Comparison of ENCODE assay signal across 35 cellular contexts in genomic region chrX:153446636-153446936, GRCh38. TPM values are rescaled to one million over a fixed set of nuclear protein-coding genes. Genes with fewer than 3 reads are reported as not detected.
"Had no signal": no experiment of that assay in that cellular context is flagged by ENCODE, and none has a peak within 500 bp of the region (broad histone marks: within the 10 kb centered on the region; RNA-seq: fewer than 3 reads in every experiment).

No MANE protein-coding gene starts in this region.

- H3K4me1 Mint-ChIP-seq: immature natural killer cell, mesothelial cell of epicardium, naive B cell had no signal

- H3K27ac Mint-ChIP-seq: mesothelial cell of epicardium had no signal

- H3K27me3 ChIP-seq: colonic mucosa, esophagus squamous epithelium, gastrocnemius medialis had no signal

- H3K36me3 ChIP-seq: colonic mucosa, gastrocnemius medialis, left ventricle myocardium inferior had no signal

- H3K4me3 Mint-ChIP-seq: immature natural killer cell, mesothelial cell of epicardium, naive B cell had no signal

- FAIRE-seq: endothelial cell of umbilical vein, kidney had no signal

- H3K27ac ChIP-seq: colonic mucosa, dorsolateral prefrontal cortex, esophagus squamous epithelium, gastrocnemius medialis, heart right ventricle, left ventricle myocardium inferior, lower lobe of right lung had no signal

- H3K36me3 Mint-ChIP-seq: immature natural killer cell had no signal

- H3K4me1 ChIP-seq: colonic mucosa, gastrocnemius medialis, heart right ventricle, left ventricle myocardium inferior, lower lobe of right lung had no signal

- ATAC-seq: gastrocnemius medialis, left lobe of liver, lower lobe of right lung, mucosa of descending colon had no signal

- DNase-seq: colonic mucosa; cortex of kidney; dermis blood vessel endothelial cell; effector CD4-positive, alpha-beta T cell; effector memory CD4-positive, alpha-beta T cell; esophagus squamous epithelium; foreskin fibroblast; foreskin melanocyte; gastrocnemius medialis; glutamatergic neuron; head of caudate nucleus; heart right ventricle; hypothalamus; immature natural killer cell; islet precursor cell; kidney; kidney glomerular epithelial cell; left colon; left ventricle myocardium inferior; lower lobe of right lung; mesenchymal stem cell; mucosa of descending colon; naive B cell had no signal

- H3K4me3 ChIP-seq: colonic mucosa, dorsolateral prefrontal cortex, esophagus squamous epithelium, gastrocnemius medialis, heart right ventricle, left ventricle myocardium inferior, lower lobe of right lung, mucosa of descending colon had no signal

- H3K9me3 Mint-ChIP-seq: immature natural killer cell, mesothelial cell of epicardium had no signal

- H3K27me3 Mint-ChIP-seq: naive B cell had no signal

- H3K9me3 ChIP-seq: colonic mucosa, esophagus squamous epithelium, gastrocnemius medialis, heart right ventricle, left ventricle myocardium inferior, lower lobe of right lung, mucosa of descending colon had no signal

RNA-seq across cellular contexts. Expression of gene TREX2, which starts 0.7 kb away (rescaled TPM):
- total RNA-seq: epithelial cell of proximal tubule, left ventricle myocardium inferior had no signal

RNA-seq across cellular contexts. Expression of gene ZFP92, which starts 35.3 kb away (rescaled TPM):
- total RNA-seq: myocyte had no signal

RNA-seq across cellular contexts. Expression of gene PNMA6E, which starts 45.4 kb away (rescaled TPM):
- total RNA-seq: chondrocyte, colonic mucosa, dermis blood vessel endothelial cell, endothelial cell of umbilical vein, epithelial cell of proximal tubule, esophagus squamous epithelium, gastrocnemius medialis, glomerular endothelial cell, heart right ventricle, kidney, left colon, left lobe of liver, left ventricle myocardium inferior, liver, lower lobe of right lung, lung microvascular endothelial cell, mesenteric fat pad, mesothelial cell of epicardium, mucosa of descending colon, myocyte had no signal
- polyA plus RNA-seq: endothelial cell of umbilical vein, esophagus, heart right ventricle, immature natural killer cell, liver had no signal

RNA-seq across cellular contexts. Expression of gene BGN, which starts 48.2 kb away (rescaled TPM):
- polyA plus RNA-seq: immature natural killer cell had no signal
